Comparison of ENCODE assay signal across 3 cellular contexts in the genomic region with DNA sequence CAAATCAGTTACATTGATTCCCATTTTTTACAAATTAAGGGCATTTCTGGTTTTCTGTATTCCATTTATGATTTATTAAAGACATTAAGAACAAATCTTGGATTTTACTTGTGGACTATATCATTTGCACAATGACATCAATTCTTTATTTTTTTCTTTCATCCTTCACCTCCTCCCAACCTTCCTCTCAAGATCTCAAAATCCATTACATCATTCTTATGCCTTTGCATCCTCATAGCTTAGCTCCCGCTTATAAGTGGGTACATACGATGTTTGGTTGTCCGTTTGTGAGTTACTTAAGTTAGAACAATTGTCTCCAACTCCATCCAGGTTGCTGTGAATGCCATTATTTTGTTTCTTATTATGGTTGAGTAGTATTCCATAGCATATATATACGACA.
TF ChIP-seq lines count a peak whose summit lies in the region.

No MANE protein-coding gene starts in this region.

TF ChIP-seq in HepG2, 621 proteins besides CTCF, POLR2A, EP300 and RAD21:
- TF ChIP-seq CREB1 (IDR thresholded peaks at IDR 0.05) = peak; percentile 65
- no peak for TF ChIP-seq CREB1 (CRISPR knock-in tag; IDR thresholded peaks at IDR 0.05)
- TF ChIP-seq ZNF563 (CRISPR knock-in tag; IDR thresholded peaks at IDR 0.05) = no peak
- peak; percentile 99 for TF ChIP-seq ATF7 (IDR thresholded peaks at IDR 0.05)
- no peak for TF ChIP-seq ATF7 (CRISPR knock-in tag; IDR thresholded peaks at IDR 0.05)

TF ChIP-seq in HEK293, 187 proteins besides CTCF, POLR2A, EP300 and RAD21:
- TF ChIP-seq ZNF148 (tag by site-specific recombination; IDR thresholded peaks at IDR 0.05; ENCODE audit: borderline replicate concordance) = no peak
- TF ChIP-seq, protein P1, sequence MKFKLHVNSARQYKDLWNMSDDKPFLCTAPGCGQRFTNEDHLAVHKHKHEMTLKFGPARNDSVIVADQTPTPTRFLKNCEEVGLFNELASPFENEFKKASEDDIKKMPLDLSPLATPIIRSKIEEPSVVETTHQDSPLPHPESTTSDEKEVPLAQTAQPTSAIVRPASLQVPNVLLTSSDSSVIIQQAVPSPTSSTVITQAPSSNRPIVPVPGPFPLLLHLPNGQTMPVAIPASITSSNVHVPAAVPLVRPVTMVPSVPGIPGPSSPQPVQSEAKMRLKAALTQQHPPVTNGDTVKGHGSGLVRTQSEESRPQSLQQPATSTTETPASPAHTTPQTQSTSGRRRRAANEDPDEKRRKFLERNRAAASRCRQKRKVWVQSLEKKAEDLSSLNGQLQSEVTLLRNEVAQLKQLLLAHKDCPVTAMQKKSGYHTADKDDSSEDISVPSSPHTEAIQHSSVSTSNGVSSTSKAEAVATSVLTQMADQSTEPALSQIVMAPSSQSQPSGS (tag by site-specific recombination; IDR thresholded peaks at IDR 0.05; ENCODE audit: low read depth) = 0 out of 2 replicates have a peak, but pooled peaks have one; percentile 27

TF ChIP-seq in GM12878, 131 proteins besides CTCF, POLR2A, EP300 and RAD21:
- TF ChIP-seq ATF7 (IDR thresholded peaks at IDR 0.05; ENCODE audit: low read depth) = peak; percentile 56; the same call in 1 of the 2 replicates
- TF ChIP-seq, protein P2, sequence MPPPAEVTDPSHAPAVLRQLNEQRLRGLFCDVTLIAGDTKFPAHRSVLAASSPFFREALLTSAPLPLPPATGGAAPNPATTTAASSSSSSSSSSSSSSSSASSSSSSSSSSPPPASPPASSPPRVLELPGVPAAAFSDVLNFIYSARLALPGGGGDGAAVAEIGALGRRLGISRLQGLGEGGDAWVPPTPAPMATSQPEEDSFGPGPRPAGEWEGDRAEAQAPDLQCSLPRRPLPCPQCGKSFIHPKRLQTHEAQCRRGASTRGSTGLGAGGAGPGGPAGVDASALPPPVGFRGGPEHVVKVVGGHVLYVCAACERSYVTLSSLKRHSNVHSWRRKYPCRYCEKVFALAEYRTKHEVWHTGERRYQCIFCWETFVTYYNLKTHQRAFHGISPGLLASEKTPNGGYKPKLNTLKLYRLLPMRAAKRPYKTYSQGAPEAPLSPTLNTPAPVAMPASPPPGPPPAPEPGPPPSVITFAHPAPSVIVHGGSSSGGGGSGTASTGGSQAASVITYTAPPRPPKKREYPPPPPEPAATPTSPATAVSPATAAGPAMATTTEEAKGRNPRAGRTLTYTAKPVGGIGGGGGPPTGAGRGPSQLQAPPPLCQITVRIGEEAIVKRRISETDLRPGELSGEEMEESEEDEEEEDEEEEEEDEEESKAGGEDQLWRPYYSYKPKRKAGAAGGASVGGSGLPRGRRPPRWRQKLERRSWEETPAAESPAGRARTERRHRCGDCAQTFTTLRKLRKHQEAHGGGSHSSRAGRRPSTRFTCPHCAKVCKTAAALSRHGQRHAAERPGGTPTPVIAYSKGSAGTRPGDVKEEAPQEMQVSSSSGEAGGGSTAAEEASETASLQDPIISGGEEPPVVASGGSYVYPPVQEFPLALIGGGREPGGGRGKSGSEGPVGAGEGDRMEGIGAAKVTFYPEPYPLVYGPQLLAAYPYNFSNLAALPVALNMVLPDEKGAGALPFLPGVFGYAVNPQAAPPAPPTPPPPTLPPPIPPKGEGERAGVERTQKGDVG (CRISPR knock-in tag; IDR thresholded peaks at IDR 0.05) = no peak
